In genomic region chr11:133906746-133907145, GRCh38 we compare ENCODE assay signal across 16 cellular contexts. TPM values are rescaled to one million over a fixed set of nuclear protein-coding genes. Genes with fewer than 3 reads are reported as not detected.
DNase-seq lines count a peak whose midpoint lies in the region; ATAC-seq and TF ChIP-seq lines count a peak whose summit lies in the region.
"Had no signal": no experiment of that assay in that cellular context is flagged by ENCODE, and none has a peak within 500 bp of the region (broad histone marks: within the 10 kb centered on the region; RNA-seq: fewer than 3 reads in every experiment).

No MANE protein-coding gene starts in this region.

- H3K4me2 ChIP-seq in PC-9 = no peak overlapping the region

- H3K27me3 Mint-ChIP-seq in activated naive CD4-positive, alpha-beta T cell treated with anti-CD3 and anti-CD28 coated beads, Interleukin-2, amount 10 ng/mL, durations not matched to agents 7 days and 5 days = no peaks in the 10 kb centered on the region
- H3K27me3 Mint-ChIP-seq in activated naive CD4-positive, alpha-beta T cell treated with anti-CD3 and anti-CD28 coated beads for 36 hours (ENCODE audit: low read depth) = no peaks in the 10 kb centered on the region
- H3K27me3 Mint-ChIP-seq: B cell; CD4-positive, alpha-beta memory T cell had no signal

- H3F3A ChIP-seq in PC-9 (ENCODE audit: insufficient read depth, low read depth) = no peaks in the 10 kb centered on the region

- BruUV-seq in PC-9 (replicated peaks; lab: Mats Ljungman, UMichigan) = no TSS peak

- H3K4me1 Mint-ChIP-seq in activated naive CD4-positive, alpha-beta T cell treated with anti-CD3 and anti-CD28 coated beads, Interleukin-2, amount 10 ng/mL, durations not matched to agents 7 days and 5 days = no peaks in the 10 kb centered on the region
- no peaks in the 10 kb centered on the region for H3K4me1 Mint-ChIP-seq in activated naive CD4-positive, alpha-beta T cell treated with anti-CD3 and anti-CD28 coated beads for 36 hours (ENCODE audit: low read depth)
- H3K4me1 Mint-ChIP-seq: CD4-positive, alpha-beta memory T cell had no signal

- H3K4me3 ChIP-seq in lower lobe of right lung (no peak overlapping the region), sigmoid colon (no peak overlapping the region), PC-9 (no peak overlapping the region)
- H3K4me3 ChIP-seq: GM12878, GM23248 had no signal

- TF ChIP-seq EP300 in sigmoid colon (IDR thresholded peaks at IDR 0.05) = no peak

- no peaks in the 10 kb centered on the region for H3K79me2 ChIP-seq in PC-9 (ENCODE audit: low read depth)

- DNase-seq in activated naive CD4-positive, alpha-beta T cell treated with anti-CD3 and anti-CD28 coated beads, Interleukin-2, amount 10 ng/mL, durations not matched to agents 7 days and 5 days = peak; percentile 10
- DNase-seq in activated naive CD4-positive, alpha-beta T cell treated with anti-CD3 and anti-CD28 coated beads for 36 hours = no peak
- DNase-seq in caudate nucleus (lab: John Stamatoyannopoulos, UW) (peak in 43 of 61 donors; percentile 7 to 88 (median 49)), lower lobe of right lung (peak; percentile 28), sigmoid colon (peak; percentile 41), Ammon's horn (ENCODE audit: low spot score) (no peak), PC-9 (no peak)
- DNase-seq: ACHN; C1 segment of cervical spinal cord; CD4-positive, alpha-beta memory T cell; DMS79; GM23248 had no signal

- H3K9me3 ChIP-seq in lower lobe of right lung (no peaks in the 10 kb centered on the region), sigmoid colon (no peaks in the 10 kb centered on the region), PC-9 (ENCODE audit: insufficient read depth, low read depth) (no peaks in the 10 kb centered on the region)

- CTCF ChIA-PET in activated naive CD4-positive, alpha-beta T cell treated with anti-CD3 and anti-CD28 coated beads, Interleukin-2, amount 10 ng/mL, durations not matched to agents 7 days and 5 days (lab: Charles Lee) = no interaction called here
- CTCF ChIA-PET in activated naive CD4-positive, alpha-beta T cell treated with anti-CD3 and anti-CD28 coated beads for 36 hours (lab: Charles Lee) = no interaction called here
- CTCF ChIA-PET in PC-9 (lab: Charles Lee) = no interaction called here

- H3K27ac ChIP-seq in caudate nucleus (ENCODE audit: low read depth, low read length) (no peak overlapping the region), lower lobe of right lung (no peak overlapping the region), sigmoid colon (no peak overlapping the region), PC-9 (no peak overlapping the region)
- H3K27ac ChIP-seq: GM23248 had no signal

- H3K4me3 Mint-ChIP-seq in activated naive CD4-positive, alpha-beta T cell treated with anti-CD3 and anti-CD28 coated beads, Interleukin-2, amount 10 ng/mL, durations not matched to agents 7 days and 5 days = no peak overlapping the region
- H3K4me3 Mint-ChIP-seq in activated naive CD4-positive, alpha-beta T cell treated with anti-CD3 and anti-CD28 coated beads for 36 hours = no peak overlapping the region
- H3K4me3 Mint-ChIP-seq: B cell; CD4-positive, alpha-beta memory T cell had no signal

- H3K9me2 ChIP-seq in PC-9 (ENCODE audit: insufficient read depth) = no peaks in the 10 kb centered on the region

- H3K27ac Mint-ChIP-seq in activated naive CD4-positive, alpha-beta T cell treated with anti-CD3 and anti-CD28 coated beads, Interleukin-2, amount 10 ng/mL, durations not matched to agents 7 days and 5 days = no peak overlapping the region
- no peak overlapping the region for H3K27ac Mint-ChIP-seq in activated naive CD4-positive, alpha-beta T cell treated with anti-CD3 and anti-CD28 coated beads for 36 hours
- H3K27ac Mint-ChIP-seq: B cell had no signal

- WGBS in sigmoid colon, 2 donors = 93 to 95% methylated on average over 13 of the region's 13 CpGs

- H3K9me3 Mint-ChIP-seq in activated naive CD4-positive, alpha-beta T cell treated with anti-CD3 and anti-CD28 coated beads, Interleukin-2, amount 10 ng/mL, durations not matched to agents 7 days and 5 days = no peaks in the 10 kb centered on the region
- H3K9me3 Mint-ChIP-seq in activated naive CD4-positive, alpha-beta T cell treated with anti-CD3 and anti-CD28 coated beads for 36 hours = no peaks in the 10 kb centered on the region
- H3K9me3 Mint-ChIP-seq: CD4-positive, alpha-beta memory T cell had no signal

- H3K36me3 ChIP-seq in lower lobe of right lung (no peaks in the 10 kb centered on the region), sigmoid colon (peaks cover 36 to 80% (median 46%) of the 10 kb centered on the region in 4 donors), PC-9 (ENCODE audit: low read depth) (no peaks in the 10 kb centered on the region)

- H3K27me3 ChIP-seq in lower lobe of right lung (ENCODE audit: low read depth) (no peaks in the 10 kb centered on the region), sigmoid colon (no peaks in the 10 kb centered on the region), PC-9 (ENCODE audit: insufficient read depth, low read depth) (peaks cover 61% of the 10 kb centered on the region)

- H4K20me1 ChIP-seq in PC-9 (ENCODE audit: insufficient read depth) = no peaks in the 10 kb centered on the region

- POLR2A ChIA-PET in PC-9 (lab: Charles Lee; ENCODE audit: unreplicated experiment) = no interaction called here

- no peak for TF ChIP-seq POLR2A in sigmoid colon (IDR thresholded peaks at IDR 0.05)

- no peak for ATAC-seq in lower lobe of right lung
- ATAC-seq in HG03571 (IDR thresholded peaks at IDR 0.05; ENCODE audit: unreplicated experiment) = no peak
- ATAC-seq: HCT116 had no signal

- TF ChIP-seq CTCF in lower lobe of right lung (IDR thresholded peaks at IDR 0.05) (no peak), sigmoid colon (IDR thresholded peaks at IDR 0.05) (no peak), PC-9 (conservative IDR thresholded peaks at IDR 0.05) (no peak)

- intact Hi-C loops in activated naive CD4-positive, alpha-beta T cell treated with anti-CD3 and anti-CD28 coated beads for 36 hours (cut with micrococcal nuclease) = no loop called here
- intact Hi-C loops in lower lobe of right lung (cut with DNase I) (no loop called here), sigmoid colon (cut with DNase I) (no loop called here), PC-9 (cut with micrococcal nuclease; ENCODE audit: unreplicated experiment) (no loop called here)

- H3K4me1 ChIP-seq in lower lobe of right lung (no peaks in the 10 kb centered on the region), sigmoid colon (no peaks in the 10 kb centered on the region), PC-9 (replicated peaks; ENCODE audit: insufficient read depth) (no peaks in the 10 kb centered on the region)

- H2AFZ ChIP-seq in PC-9 = no peak overlapping the region
- H2AFZ ChIP-seq: GM23248 had no signal

- H3K36me3 Mint-ChIP-seq in activated naive CD4-positive, alpha-beta T cell treated with anti-CD3 and anti-CD28 coated beads, Interleukin-2, amount 10 ng/mL, durations not matched to agents 7 days and 5 days = peaks cover 71% of the 10 kb centered on the region
- peaks cover 26% of the 10 kb centered on the region for H3K36me3 Mint-ChIP-seq in activated naive CD4-positive, alpha-beta T cell treated with anti-CD3 and anti-CD28 coated beads for 36 hours (ENCODE audit: low read depth)

RNA-seq across cellular contexts. Expression of gene IGSF9B, which starts 50.0 kb away (rescaled TPM):
- total RNA-seq in activated naive CD4-positive, alpha-beta T cell treated with anti-CD3 and anti-CD28 coated beads for 36 hours = 10 to 100 TPM; 26.5 to 34.0 TPM
- total RNA-seq in lower lobe of right lung (5.5 TPM), sigmoid colon (10 to 100 TPM; 12.5 to 53.7 (median 19.0) TPM), PC-9 (2021) (not detected in 2 replicates)
- 1 to 10 TPM in 1 of 3 donors, under 1 TPM in 1, not detected in 1; under 0.01 to 4.4 TPM for polyA plus RNA-seq in sigmoid colon
- total RNA-seq: GM23248 had no signal

Comparison
In these comparisons a context has a peak if more than half of its experiments do, and no peak if none do; other contexts are left out.
1. DNase-seq: peak in activated naive CD4-positive, alpha-beta T cell treated with anti-CD3 and anti-CD28 coated beads, Interleukin-2, amount 10 ng/mL, durations not matched to agents 7 days and 5 days (single experiment), caudate nucleus (43 of 61), lower lobe of right lung (single experiment) and sigmoid colon (single experiment); none in activated naive CD4-positive, alpha-beta T cell treated with anti-CD3 and anti-CD28 coated beads for 36 hours (single experiment), Ammon's horn (single experiment) and PC-9 (0 of 2).